Comparison of ENCODE assay signal across 16 cellular contexts in the genomic region with DNA sequence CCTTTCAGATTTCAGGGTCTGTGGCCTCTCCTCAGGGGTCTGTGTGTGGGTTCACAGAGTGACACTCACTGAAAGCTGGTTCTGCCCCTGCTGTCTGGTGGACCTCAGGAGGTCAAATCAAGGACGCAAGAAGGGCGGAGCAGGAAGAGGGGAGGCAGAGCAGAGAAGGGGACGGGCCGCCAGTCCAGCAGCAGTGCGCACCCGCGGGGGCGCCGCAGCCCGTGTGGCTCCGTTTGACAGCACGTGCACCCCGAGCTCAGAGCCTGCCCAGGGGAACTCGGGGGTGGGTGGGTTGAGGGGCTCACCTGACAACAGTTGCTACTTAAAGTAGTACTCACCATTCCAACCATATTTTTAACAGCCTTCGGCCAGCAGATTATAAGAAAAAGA.
DNase-seq lines count a peak whose midpoint lies in the region; ATAC-seq and TF ChIP-seq lines count a peak whose summit lies in the region.
"Had no signal": no experiment of that assay in that cellular context is flagged by ENCODE, and none has a peak within 500 bp of the region (broad histone marks: within the 10 kb centered on the region; RNA-seq: fewer than 3 reads in every experiment).

No MANE protein-coding gene starts in this region.

- intact Hi-C loops in esophagus squamous epithelium (cut with DNase I) = loop anchor here (10.0 kb wide), 1 partner anchor 586 kb away; no protein-coding TSS in a partner anchor
- intact Hi-C loops in uterus (cut with DNase I; ENCODE audit: low total_unique reads) = no loop called here

- no peaks in the 10 kb centered on the region for H3K9me3 ChIP-seq in esophagus squamous epithelium
- no peaks in the 10 kb centered on the region for H3K9me3 ChIP-seq in osteoblast (ENCODE audit: low read depth, low read length)
- no peaks in the 10 kb centered on the region for H3K9me3 ChIP-seq in upper lobe of left lung
- H3K9me3 ChIP-seq in uterus = no peaks in the 10 kb centered on the region
- H3K9me3 ChIP-seq: A549 had no signal

- no peak overlapping the region for H2AFZ ChIP-seq in osteoblast (ENCODE audit: low read length)
- H2AFZ ChIP-seq: parathyroid adenoma had no signal

- no peaks in the 10 kb centered on the region for H3K79me2 ChIP-seq in osteoblast (ENCODE audit: insufficient read depth, low read length)
- H3K79me2 ChIP-seq: parathyroid adenoma had no signal

- no peak for TF ChIP-seq EP300 in upper lobe of left lung (IDR thresholded peaks at IDR 0.05)

- no peak for TF ChIP-seq CTCF in esophagus squamous epithelium (IDR thresholded peaks at IDR 0.05)
- TF ChIP-seq CTCF in osteoblast (IDR thresholded peaks at IDR 0.05; ENCODE audit: extremely low read depth, low read depth, low read length) = no peak
- no peak for TF ChIP-seq CTCF in upper lobe of left lung (IDR thresholded peaks at IDR 0.05)
- no peak for TF ChIP-seq CTCF in uterus (IDR thresholded peaks at IDR 0.05)

- H3K4me3 ChIP-seq in esophagus squamous epithelium = no peak overlapping the region
- H3K4me3 ChIP-seq in osteoblast (ENCODE audit: insufficient read depth, low read length) = no peak overlapping the region
- H3K4me3 ChIP-seq in upper lobe of left lung = peak overlapping the region in 1 of 4 donors; percentile 3
- H3K4me3 ChIP-seq in uterus = no peak overlapping the region
- H3K4me3 ChIP-seq: A549, SK-N-MC had no signal

- peak overlapping the region; percentile 62 for H3K4me2 ChIP-seq in osteoblast (ENCODE audit: insufficient read depth, low read length)
- H3K4me2 ChIP-seq: A549 had no signal

- H3K4me1 ChIP-seq in esophagus squamous epithelium (peaks cover 2 to 12% (median 4%) of the 10 kb centered on the region in 3 donors), osteoblast (ENCODE audit: insufficient read depth, low read length) (peaks cover 22% of the 10 kb centered on the region), upper lobe of left lung (peaks cover 0 to 11% (median 7%) of the 10 kb centered on the region in 4 donors), uterus (no peaks in the 10 kb centered on the region)
- H3K4me1 ChIP-seq: A549, parathyroid adenoma had no signal

- peak in 1 of 2 donors; percentile 5 for ATAC-seq in upper lobe of left lung (ENCODE audit: low FRiP score in 2 of 2)
- ATAC-seq: stimulated activated naive CD8-positive, alpha-beta T cell treated with anti-CD3 and anti-CD28 coated beads, Interleukin-15, amount 100 ng/mL, for 72 hours had no signal

- H3K36me3 ChIP-seq in esophagus squamous epithelium (peaks cover 0 to 94% (median 0%) of the 10 kb centered on the region in 3 donors), osteoblast (ENCODE audit: insufficient read depth, low read length) (peaks cover 4% of the 10 kb centered on the region), upper lobe of left lung (peaks cover 0 to 60% (median 33%) of the 10 kb centered on the region in 4 donors), uterus (no peaks in the 10 kb centered on the region)

- WGBS in esophagus squamous epithelium, 2 donors = 82 to 92% methylated on average over 14 to 15 of the region's 15 CpGs
- 70 to 76% methylated on average over 15 of the region's 15 CpGs for WGBS in upper lobe of left lung, 2 donors

- no peaks in the 10 kb centered on the region for H3K27me3 ChIP-seq in esophagus squamous epithelium
- no peaks in the 10 kb centered on the region for H3K27me3 ChIP-seq in osteoblast (ENCODE audit: insufficient read depth, low read length)
- H3K27me3 ChIP-seq in upper lobe of left lung = no peaks in the 10 kb centered on the region
- no peaks in the 10 kb centered on the region for H3K27me3 ChIP-seq in uterus

- no peak for TF ChIP-seq POLR2A in esophagus squamous epithelium (IDR thresholded peaks at IDR 0.05)
- TF ChIP-seq POLR2A in upper lobe of left lung (IDR thresholded peaks at IDR 0.05) = no peak
- TF ChIP-seq POLR2A in uterus (IDR thresholded peaks at IDR 0.05) = no peak

- H4K20me1 ChIP-seq in osteoblast (ENCODE audit: insufficient read depth, low read length) = no peaks in the 10 kb centered on the region

- H3K27ac ChIP-seq in esophagus squamous epithelium (peak overlapping the region; percentile 3 to 66 (median 50)), osteoblast (ENCODE audit: low read depth, low read length) (no peak overlapping the region), upper lobe of left lung (peak overlapping the region; percentile 4 to 55 (median 28)), uterus (no peak overlapping the region)
- H3K27ac ChIP-seq: A549, parathyroid adenoma, SK-N-MC had no signal

- peak; percentile 32 for DNase-seq in activated CD8-positive, alpha-beta memory T cell treated with anti-CD3 and anti-CD28 coated beads for 24 hours
- no peak for DNase-seq in activated CD8-positive, alpha-beta memory T cell treated with anti-CD3 and anti-CD28 coated beads, Interleukin-2, amount 50 U/mL, for 4 hours
- no peak for DNase-seq in esophagus squamous epithelium (lab: John Stamatoyannopoulos, UW)
- DNase-seq in osteoblast (ENCODE audit: insufficient read length, low spot score, missing footprints) = no peak
- no peak for DNase-seq in upper lobe of left lung
- no peak for DNase-seq in uterus
- DNase-seq in COR-L47 (lab: John Stamatoyannopoulos, UW) = no peak
- no peak for DNase-seq in NCI-H2196 treated with DMSO at 0.1 percent for 48 hours (lab: John Stamatoyannopoulos, UW; ENCODE audit: unreplicated experiment)
- DNase-seq: activated CD4-positive, alpha-beta T cell treated with anti-CD3 and anti-CD28 coated beads, Interleukin-2, amount 50 U/mL, for 4 hours; EL; NCI-H1436; NCI-H446 treated with DMSO at 0.1 percent for 48 hours had no signal

Comparison
In these comparisons a context has a peak if more than half of its experiments do, and no peak if none do; other contexts are left out.
1. H3K27ac ChIP-seq: peak in esophagus squamous epithelium (4 of 4) and upper lobe of left lung (4 of 4); none in osteoblast (single experiment) and uterus (0 of 2).